In the genomic region with DNA sequence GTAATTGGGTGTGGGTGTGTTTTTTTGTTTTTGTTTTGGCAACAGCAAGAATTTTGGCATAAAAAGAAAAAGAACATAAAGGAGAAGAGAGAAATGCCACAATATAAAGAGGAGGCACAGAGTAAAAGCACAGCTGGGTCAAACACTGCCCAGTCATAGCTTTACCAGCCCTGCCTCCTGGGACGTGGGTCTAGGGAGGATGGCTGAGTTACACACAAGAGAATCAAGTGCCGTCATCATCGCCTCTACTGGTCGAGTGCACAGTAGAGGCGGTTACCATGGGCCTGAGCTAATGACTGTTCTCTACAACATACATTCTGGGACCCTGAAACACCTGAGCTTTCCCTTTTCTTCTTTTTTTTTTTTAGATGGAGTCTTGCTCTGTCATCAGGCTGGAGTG, we compare ENCODE assay signal across 23 cellular contexts.
DNase-seq lines count a peak whose midpoint lies in the region; ATAC-seq and TF ChIP-seq lines count a peak whose summit lies in the region.
"Had no signal": no experiment of that assay in that cellular context is flagged by ENCODE, and none has a peak within 500 bp of the region (broad histone marks: within the 10 kb centered on the region; RNA-seq: fewer than 3 reads in every experiment).

No MANE protein-coding gene starts in this region.

- peaks cover 0 to 22% of the 10 kb centered on the region in 2 donors for H3K4me1 ChIP-seq in right atrium auricular region
- peaks cover 25% of the 10 kb centered on the region for H3K4me1 ChIP-seq in mucosa of descending colon (ENCODE audit: low read depth)
- no peaks in the 10 kb centered on the region for H3K4me1 ChIP-seq in uterus

- intact Hi-C loops in cardiac septum (cut with DNase I): no loop called here
- intact Hi-C loops in mucosa of descending colon (cut with DNase I, micrococcal nuclease): no loop called here
- intact Hi-C loops in uterus (cut with DNase I; ENCODE audit: low total_unique reads): no loop called here

- H3K36me3 Mint-ChIP-seq in memory B cell: peaks cover 23% of the 10 kb centered on the region
- peaks cover 38 to 86% of the 10 kb centered on the region in 2 donors for H3K36me3 Mint-ChIP-seq in stimulated activated naive B cell treated with anti-CD40 and anti-IgM and Interleukin-4, amounts not matched to agents 10 μg/mL and 1 μg/mL and 100 μg/mL, for 72 hours

- H3K4me3 Mint-ChIP-seq in memory B cell: no peak overlapping the region
- no peak overlapping the region for H3K4me3 Mint-ChIP-seq in stimulated activated naive B cell treated with anti-CD40 and anti-IgM and Interleukin-4, amounts not matched to agents 10 μg/mL and 1 μg/mL and 100 μg/mL, for 72 hours
- H3K4me3 Mint-ChIP-seq: CD14-positive monocyte had no signal

- H3K4me3 ChIP-seq in right atrium auricular region: no peak overlapping the region
- no peak overlapping the region for H3K4me3 ChIP-seq in mucosa of descending colon
- H3K4me3 ChIP-seq in uterus: no peak overlapping the region

- H3K27me3 Mint-ChIP-seq in memory B cell: no peaks in the 10 kb centered on the region
- no peaks in the 10 kb centered on the region for H3K27me3 Mint-ChIP-seq in stimulated activated naive B cell treated with anti-CD40 and anti-IgM and Interleukin-4, amounts not matched to agents 10 μg/mL and 1 μg/mL and 100 μg/mL, for 72 hours

- peaks cover 41% of the 10 kb centered on the region for H3K36me3 ChIP-seq in right atrium auricular region
- no peaks in the 10 kb centered on the region for H3K36me3 ChIP-seq in mucosa of descending colon (ENCODE audit: low read depth)
- no peaks in the 10 kb centered on the region for H3K36me3 ChIP-seq in uterus

- DNase-seq in right atrium auricular region (ENCODE audit: low spot score) (no peak), cardiac septum (ENCODE audit: low spot score) (no peak), memory B cell (ENCODE audit: low spot score in 2 of 2) (no peak), mucosa of descending colon (no peak), uterus (no peak), NOMO-1 treated with dmso at 0.1 percent for 144 hours (lab: John Stamatoyannopoulos, UW; ENCODE audit: unreplicated experiment) (no peak)
- no peak for DNase-seq in stimulated activated naive B cell treated with anti-CD40 and anti-IgM and Interleukin-4, amounts not matched to agents 10 μg/mL and 1 μg/mL and 100 μg/mL, for 72 hours
- DNase-seq: 8988T; ACHN; BE2C; Calu3; DMS79 treated with DMSO at 0.1 percent for 48 hours; GF-D8; HCEC 1CT; KBM-7; NCI-H2029; NCI-H446 treated with DMSO at 0.1 percent for 48 hours; NCI-H526; NCI-H82; NK-92 treated with Interleukin-12 subunit alpha and Interleukin-12 subunit beta, amount 100 ng/mL, for 24 hours; Right ventricle myocardium superior; RPMI8226 had no signal

- no peaks in the 10 kb centered on the region for H3K9me3 ChIP-seq in right atrium auricular region
- H3K9me3 ChIP-seq in mucosa of descending colon: no peaks in the 10 kb centered on the region
- H3K9me3 ChIP-seq in uterus: no peaks in the 10 kb centered on the region
- H3K9me3 ChIP-seq: BE2C had no signal

- H3K9me3 Mint-ChIP-seq in memory B cell: no peaks in the 10 kb centered on the region
- no peaks in the 10 kb centered on the region for H3K9me3 Mint-ChIP-seq in stimulated activated naive B cell treated with anti-CD40 and anti-IgM and Interleukin-4, amounts not matched to agents 10 μg/mL and 1 μg/mL and 100 μg/mL, for 72 hours
- H3K9me3 Mint-ChIP-seq: CD14-positive monocyte had no signal

- H3K27me3 ChIP-seq in right atrium auricular region: no peaks in the 10 kb centered on the region
- no peaks in the 10 kb centered on the region for H3K27me3 ChIP-seq in uterus
- H3K27me3 ChIP-seq: BE2C had no signal

- H3K4me1 Mint-ChIP-seq in memory B cell: no peaks in the 10 kb centered on the region
- H3K4me1 Mint-ChIP-seq in stimulated activated naive B cell treated with anti-CD40 and anti-IgM and Interleukin-4, amounts not matched to agents 10 μg/mL and 1 μg/mL and 100 μg/mL, for 72 hours: peaks cover 2 to 17% of the 10 kb centered on the region in 2 donors

- TF ChIP-seq CTCF in right atrium auricular region (IDR thresholded peaks at IDR 0.05) (no peak), mucosa of descending colon (IDR thresholded peaks at IDR 0.05) (no peak), uterus (IDR thresholded peaks at IDR 0.05) (no peak)

- ATAC-seq in memory B cell (ENCODE audit: low read depth) (no peak), mucosa of descending colon (no peak)
- ATAC-seq in stimulated activated naive B cell treated with anti-CD40 and anti-IgM and Interleukin-4, amounts not matched to agents 10 μg/mL and 1 μg/mL and 100 μg/mL, for 72 hours (replicated peaks): peak; percentile 61 to 70

- H3K27ac ChIP-seq in right atrium auricular region (peak overlapping the region; percentile 32 to 91), uterus (no peak overlapping the region)

- peak overlapping the region; percentile 18 for H3K27ac Mint-ChIP-seq in memory B cell
- peak overlapping the region; percentile 85 for H3K27ac Mint-ChIP-seq in stimulated activated naive B cell treated with anti-CD40 and anti-IgM and Interleukin-4, amounts not matched to agents 10 μg/mL and 1 μg/mL and 100 μg/mL, for 72 hours
- H3K27ac Mint-ChIP-seq: CD14-positive monocyte had no signal

- TF ChIP-seq POLR2A in uterus (IDR thresholded peaks at IDR 0.05): no peak

Comparison
In these comparisons a context has a peak if more than half of its experiments do, and no peak if none do; other contexts are left out.
1. H3K27ac ChIP-seq: peak in right atrium auricular region (2 of 2); none in uterus (0 of 2).
2. ATAC-seq: peak in stimulated activated naive B cell treated with anti-CD40 and anti-IgM and Interleukin-4, amounts not matched to agents 10 μg/mL and 1 μg/mL and 100 μg/mL, for 72 hours (2 of 2); none in memory B cell (single experiment) and mucosa of descending colon (single experiment).